ENCODE assay signal across 20 cellular contexts in the genomic region with DNA sequence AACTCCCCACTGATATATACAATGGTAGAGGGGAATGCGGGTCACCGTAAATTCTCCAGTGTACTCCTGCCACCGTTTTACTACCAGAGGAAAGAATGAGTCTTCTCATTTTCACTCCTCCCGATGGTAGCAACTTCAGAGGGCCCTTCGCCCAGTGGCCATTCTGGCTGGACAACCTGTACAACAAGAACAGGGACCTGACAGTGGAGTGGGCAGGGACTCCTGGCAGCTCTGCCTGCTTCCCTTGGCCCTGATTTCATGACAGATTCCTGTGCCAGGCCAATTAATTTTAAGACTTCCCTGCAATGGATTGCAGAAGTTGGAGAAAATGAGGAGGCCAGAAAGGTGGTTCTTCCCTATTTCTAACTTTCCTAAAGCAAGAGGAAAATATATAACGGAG.
DNase-seq lines count a peak whose midpoint lies in the region; ATAC-seq and TF ChIP-seq lines count a peak whose summit lies in the region.
"Had no signal": no experiment of that assay in that cellular context is flagged by ENCODE, and none has a peak within 500 bp of the region (broad histone marks: within the 10 kb centered on the region; RNA-seq: fewer than 3 reads in every experiment).

No MANE protein-coding gene starts in this region.

- peaks cover 2% of the 10 kb centered on the region for H4K20me1 ChIP-seq in hepatocyte (ENCODE audit: insufficient read depth, poor library complexity, severe bottlenecking)
- H4K20me1 ChIP-seq: BLaER1 treated with 17β-estradiol and CSF1 and Interleukin-3, amounts not matched to agents 10 nM and 100 nM had no signal

- no peak overlapping the region for H3K4me3 Mint-ChIP-seq in activated CD4-positive, alpha-beta T cell treated with anti-CD3 and anti-CD28 coated beads, Interleukin-2, amount 10 ng/mL, durations not matched to agents 7 days and 5 days
- H3K4me3 Mint-ChIP-seq: CD4-positive, alpha-beta memory T cell; HFFc6 had no signal

- H3K79me2 ChIP-seq in hepatocyte = peaks cover 60% of the 10 kb centered on the region

- no peaks in the 10 kb centered on the region for H3K27me3 Mint-ChIP-seq in activated CD4-positive, alpha-beta T cell treated with anti-CD3 and anti-CD28 coated beads, Interleukin-2, amount 10 ng/mL, durations not matched to agents 7 days and 5 days
- H3K27me3 Mint-ChIP-seq: CD4-positive, alpha-beta memory T cell had no signal

- H3K9me3 Mint-ChIP-seq in activated CD4-positive, alpha-beta T cell treated with anti-CD3 and anti-CD28 coated beads, Interleukin-2, amount 10 ng/mL, durations not matched to agents 7 days and 5 days = no peaks in the 10 kb centered on the region
- H3K9me3 Mint-ChIP-seq: CD4-positive, alpha-beta memory T cell; HFFc6 had no signal

- no peak for ATAC-seq in GM18520 (IDR thresholded peaks at IDR 0.05; ENCODE audit: unreplicated experiment)

- no peak overlapping the region for H3K27ac Mint-ChIP-seq in activated CD4-positive, alpha-beta T cell treated with anti-CD3 and anti-CD28 coated beads, Interleukin-2, amount 10 ng/mL, durations not matched to agents 7 days and 5 days
- H3K27ac Mint-ChIP-seq: CD4-positive, alpha-beta memory T cell; HFFc6 had no signal

- no peaks in the 10 kb centered on the region for H3K4me1 Mint-ChIP-seq in activated CD4-positive, alpha-beta T cell treated with anti-CD3 and anti-CD28 coated beads, Interleukin-2, amount 10 ng/mL, durations not matched to agents 7 days and 5 days
- H3K4me1 Mint-ChIP-seq: CD4-positive, alpha-beta memory T cell had no signal

- no peak overlapping the region for H3K4me2 ChIP-seq in hepatocyte
- H3K4me2 ChIP-seq: BLaER1 treated with 17β-estradiol and CSF1 and Interleukin-3, amounts not matched to agents 10 nM and 100 nM had no signal

- no peaks in the 10 kb centered on the region for H3K36me3 ChIP-seq in hepatocyte (replicated peaks; ENCODE audit: insufficient read depth, low read depth)
- H3K36me3 ChIP-seq: BE2C; BLaER1 treated with 17β-estradiol and CSF1 and Interleukin-3, amounts not matched to agents 10 nM and 100 nM; HAP-1 had no signal

- no peaks in the 10 kb centered on the region for H3K9me2 ChIP-seq in hepatocyte (replicated peaks; ENCODE audit: insufficient read depth)

- H3K4me3 ChIP-seq in LNCaP clone FGC (ENCODE audit: low read depth, low read length) (no peak overlapping the region), hepatocyte (no peak overlapping the region)
- H3K4me3 ChIP-seq: BLaER1 treated with 17β-estradiol and CSF1 and Interleukin-3, amounts not matched to agents 10 nM and 100 nM; HAP-1 had no signal

- TF ChIP-seq CTCF in LNCaP clone FGC (IDR thresholded peaks at IDR 0.05; ENCODE audit: control insufficient read depth, extremely low read depth, insufficient read depth) = no peak
- no peak for TF ChIP-seq CTCF in VCaP (conservative IDR thresholded peaks at IDR 0.05)
- TF ChIP-seq CTCF in hepatocyte (IDR thresholded peaks at IDR 0.05; ENCODE audit: poor library complexity) = no peak

- DNase-seq in Ammon's horn (ENCODE audit: low spot score) (peak; percentile 25), LNCaP clone FGC (ENCODE audit: low read depth) (peak; percentile 54), medulla oblongata (ENCODE audit: extremely low spot score) (peak; percentile 35), NCI-H1436 treated with DMSO at 0.1 percent for 48 hours (lab: John Stamatoyannopoulos, UW) (no peak), hepatocyte (ENCODE audit: low spot score) (no peak)
- no peak for DNase-seq in activated CD4-positive, alpha-beta T cell treated with anti-CD3 and anti-CD28 coated beads, Interleukin-2, amount 10 ng/mL, durations not matched to agents 7 days and 5 days
- DNase-seq: BE2C; Calu3; CD4-positive, alpha-beta memory T cell; COR-L47; DMS53; DMS79 treated with DMSO at 0.1 percent for 48 hours; GF-D8; GOT3; HFFc6 had no signal

- H3K4me1 ChIP-seq in hepatocyte (ENCODE audit: insufficient read depth) = no peaks in the 10 kb centered on the region
- H3K4me1 ChIP-seq: BE2C, HAP-1 had no signal

- H2AFZ ChIP-seq in hepatocyte = no peak overlapping the region

- H3K9me3 ChIP-seq in hepatocyte (ENCODE audit: low read depth) = no peaks in the 10 kb centered on the region
- H3K9me3 ChIP-seq: BE2C; BLaER1 treated with 17β-estradiol and CSF1 and Interleukin-3, amounts not matched to agents 10 nM and 100 nM; HAP-1 had no signal

- CTCF ChIA-PET in activated CD4-positive, alpha-beta T cell treated with anti-CD3 and anti-CD28 coated beads, Interleukin-2, amount 10 ng/mL, durations not matched to agents 7 days and 5 days (lab: Charles Lee) = no interaction called here

- H3K27ac ChIP-seq in VCaP (peak overlapping the region; percentile 32), hepatocyte (no peak overlapping the region)
- H3K27ac ChIP-seq: 22Rv1; BLaER1 treated with 17β-estradiol and CSF1 and Interleukin-3, amounts not matched to agents 10 nM and 100 nM had no signal

- POLR2A ChIA-PET in activated CD4-positive, alpha-beta T cell treated with anti-CD3 and anti-CD28 coated beads, Interleukin-2, amount 10 ng/mL, durations not matched to agents 7 days and 5 days (lab: Charles Lee) = no interaction called here

- WGBS in hepatocyte (ENCODE audit: low lambda C conversion rate, missing lambda C conversion rate) = 88% methylated on average over 6 of the region's 6 CpGs

- H3K27me3 ChIP-seq in hepatocyte = no peaks in the 10 kb centered on the region
- H3K27me3 ChIP-seq: BE2C; BLaER1 treated with 17β-estradiol and CSF1 and Interleukin-3, amounts not matched to agents 10 nM and 100 nM had no signal

- no peaks in the 10 kb centered on the region for H3K36me3 Mint-ChIP-seq in activated CD4-positive, alpha-beta T cell treated with anti-CD3 and anti-CD28 coated beads, Interleukin-2, amount 10 ng/mL, durations not matched to agents 7 days and 5 days (ENCODE audit: low read depth)
- H3K36me3 Mint-ChIP-seq: CD4-positive, alpha-beta memory T cell had no signal

Comparison
In these comparisons a context has a peak if more than half of its experiments do, and no peak if none do; other contexts are left out.
1. DNase-seq: peak in Ammon's horn (single experiment), LNCaP clone FGC (single experiment) and medulla oblongata (single experiment); none in NCI-H1436 treated with DMSO at 0.1 percent for 48 hours (single experiment), hepatocyte (single experiment) and activated CD4-positive, alpha-beta T cell treated with anti-CD3 and anti-CD28 coated beads, Interleukin-2, amount 10 ng/mL, durations not matched to agents 7 days and 5 days (single experiment).